In the genomic region with DNA sequence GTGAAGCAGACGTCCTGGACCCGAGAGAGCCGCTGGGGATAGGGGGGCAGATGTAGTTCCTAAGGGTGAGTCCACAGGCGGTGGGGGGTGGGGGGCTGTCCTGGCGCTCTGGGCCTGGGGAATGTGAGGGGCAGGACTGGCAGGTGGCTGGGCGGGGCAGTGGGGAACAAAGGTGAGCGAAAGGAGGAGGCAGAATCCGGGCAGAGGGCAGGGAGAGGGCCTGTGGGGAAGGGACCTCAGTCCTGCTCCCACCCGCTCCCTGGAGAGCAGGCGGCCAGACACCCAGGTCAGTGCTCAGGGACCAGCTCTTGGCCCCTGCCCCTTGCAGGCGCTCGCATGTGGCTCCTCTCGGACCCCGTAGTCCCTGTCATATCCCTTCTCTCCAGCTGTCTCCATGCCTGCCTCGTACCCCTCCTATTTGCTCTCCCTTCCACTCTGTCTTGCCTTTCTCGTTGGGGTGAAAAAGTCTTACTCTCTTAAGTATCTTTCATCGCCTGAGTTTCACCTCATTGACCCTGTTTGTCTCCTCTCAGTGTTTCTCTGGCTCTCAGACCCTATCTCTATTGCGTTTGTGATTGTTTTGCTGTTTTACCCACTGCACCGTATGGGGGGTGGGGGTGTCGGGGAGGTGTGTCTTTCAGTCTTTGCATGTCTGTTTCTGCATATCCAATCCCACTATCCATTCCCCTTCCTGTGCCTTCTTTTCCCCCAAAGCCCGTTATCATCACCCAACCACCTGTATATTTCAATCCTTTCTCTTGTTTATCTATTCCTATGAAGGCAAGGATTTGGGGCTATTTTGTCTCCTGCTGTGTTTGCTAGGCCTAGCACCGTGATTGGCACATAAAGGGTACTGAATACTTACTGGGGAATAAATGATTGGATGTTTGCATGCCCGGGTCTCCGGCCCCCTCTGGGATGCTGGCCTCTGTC, we compare ENCODE assay signal across 8 cellular contexts. TPM values are rescaled to one million over a fixed set of nuclear protein-coding genes. Genes with fewer than 3 reads are reported as not detected.
A peak's percentile ranks its signal among the peaks of the same experiment; 100 is the strongest.
DNase-seq lines count a peak whose midpoint lies in the region; ATAC-seq and TF ChIP-seq lines count a peak whose summit lies in the region.

No MANE protein-coding gene starts in this region.

- H3K27ac ChIP-seq in thoracic aorta, result peak overlapping the region; percentile 63 to 80

- H3K4me1 Mint-ChIP-seq in activated CD8-positive, alpha-beta memory T cell treated with anti-CD3 and anti-CD28 coated beads, Interleukin-2, amount 10 ng/mL, durations not matched to agents 7 days and 5 days, result peaks cover 53% of the 10 kb centered on the region
- peaks cover 35% of the 10 kb centered on the region for H3K4me1 Mint-ChIP-seq in activated naive CD8-positive, alpha-beta T cell treated with anti-CD3 and anti-CD28 coated beads for 36 hours

- H3K27ac Mint-ChIP-seq in activated CD8-positive, alpha-beta memory T cell treated with anti-CD3 and anti-CD28 coated beads, Interleukin-2, amount 10 ng/mL, durations not matched to agents 7 days and 5 days, result peak overlapping the region; percentile 89
- H3K27ac Mint-ChIP-seq in activated naive CD8-positive, alpha-beta T cell treated with anti-CD3 and anti-CD28 coated beads for 36 hours, result peak overlapping the region; percentile 93

- H3K27me3 Mint-ChIP-seq in activated CD8-positive, alpha-beta memory T cell treated with anti-CD3 and anti-CD28 coated beads, Interleukin-2, amount 10 ng/mL, durations not matched to agents 7 days and 5 days, result no peaks in the 10 kb centered on the region
- H3K27me3 Mint-ChIP-seq in activated naive CD8-positive, alpha-beta T cell treated with anti-CD3 and anti-CD28 coated beads for 36 hours, result no peaks in the 10 kb centered on the region

- no peak for ATAC-seq in activated CD8-positive, alpha-beta memory T cell treated with anti-CD3 and anti-CD28 coated beads, Interleukin-2, amount 10 ng/mL, durations not matched to agents 7 days and 5 days
- ATAC-seq in left colon, result peak; percentile 60
- ATAC-seq in thoracic aorta (ENCODE audit: insufficient number of reproducible peaks, low FRiP score, low read depth), result no peak

- peaks cover 22% of the 10 kb centered on the region for H3K36me3 Mint-ChIP-seq in activated CD8-positive, alpha-beta memory T cell treated with anti-CD3 and anti-CD28 coated beads, Interleukin-2, amount 10 ng/mL, durations not matched to agents 7 days and 5 days
- H3K36me3 Mint-ChIP-seq in activated naive CD8-positive, alpha-beta T cell treated with anti-CD3 and anti-CD28 coated beads for 36 hours, result peaks cover 19% of the 10 kb centered on the region

- peak overlapping the region; percentile 82 for H3K4me3 ChIP-seq in thoracic aorta

- no peak for TF ChIP-seq CTCF in thoracic aorta (IDR thresholded peaks at IDR 0.05)

- no peaks in the 10 kb centered on the region for H3K9me3 Mint-ChIP-seq in activated CD8-positive, alpha-beta memory T cell treated with anti-CD3 and anti-CD28 coated beads, Interleukin-2, amount 10 ng/mL, durations not matched to agents 7 days and 5 days (ENCODE audit: low read depth)
- no peaks in the 10 kb centered on the region for H3K9me3 Mint-ChIP-seq in activated naive CD8-positive, alpha-beta T cell treated with anti-CD3 and anti-CD28 coated beads for 36 hours

- H3K9me3 ChIP-seq in thoracic aorta, result no peaks in the 10 kb centered on the region

- no peaks in the 10 kb centered on the region for H3K27me3 ChIP-seq in thoracic aorta (replicated peaks; ENCODE audit: insufficient read depth)

- intact Hi-C loops in left colon (cut with DNase I, micrococcal nuclease), result no loop called here

- peak overlapping the region; percentile 75 for H3K4me3 Mint-ChIP-seq in activated CD8-positive, alpha-beta memory T cell treated with anti-CD3 and anti-CD28 coated beads, Interleukin-2, amount 10 ng/mL, durations not matched to agents 7 days and 5 days
- H3K4me3 Mint-ChIP-seq in activated naive CD8-positive, alpha-beta T cell treated with anti-CD3 and anti-CD28 coated beads for 36 hours, result peak overlapping the region; percentile 85

- H3K36me3 ChIP-seq in thoracic aorta, result peaks cover 3% of the 10 kb centered on the region

- H3K4me1 ChIP-seq in thoracic aorta (ENCODE audit: control insufficient read depth in 1 of 2, low read depth in 2 of 2), result peaks cover 24 to 40% of the 10 kb centered on the region in 2 donors

- CTCF ChIA-PET in activated CD8-positive, alpha-beta memory T cell treated with anti-CD3 and anti-CD28 coated beads, Interleukin-2, amount 10 ng/mL, durations not matched to agents 7 days and 5 days (lab: Charles Lee), result interaction anchor here (1.7 kb wide), 1 partner anchor 8 kb away, joined by 5 read pairs; no protein-coding TSS in a partner anchor

- DNase-seq in activated CD8-positive, alpha-beta memory T cell treated with anti-CD3 and anti-CD28 coated beads, Interleukin-2, amount 10 ng/mL, durations not matched to agents 7 days and 5 days, result no peak
- DNase-seq in activated CD8-positive, alpha-beta memory T cell treated with anti-CD3 and anti-CD28 coated beads, Interleukin-2, amount 50 U/mL, for 48 hours, result no peak
- DNase-seq in activated naive CD8-positive, alpha-beta T cell treated with anti-CD3 and anti-CD28 coated beads for 36 hours, result no peak
- DNase-seq in left colon, result peak; percentile 80 to 84
- DNase-seq in thoracic aorta (ENCODE audit: low spot score), result no peak
- DNase-seq in Kasumi-1 (lab: John Stamatoyannopoulos, UW), result no peak
- DNase-seq in T-helper 9 cell, result no peak
- DNase-seq in DMS79 treated with DMSO at 0.1 percent for 48 hours (lab: John Stamatoyannopoulos, UW), result no peak

RNA-seq across cellular contexts. Expression of a gene that starts 5.8 kb away (rescaled TPM):
- total RNA-seq in activated CD8-positive, alpha-beta memory T cell treated with anti-CD3 and anti-CD28 coated beads, Interleukin-2, amount 10 ng/mL, durations not matched to agents 7 days and 5 days, result 10 to 100 TPM; 37.3 to 43.4 TPM
- 10 to 100 TPM; 36.7 to 40.8 TPM for total RNA-seq in activated naive CD8-positive, alpha-beta T cell treated with anti-CD3 and anti-CD28 coated beads for 36 hours
- 10 to 100 TPM; 45.1 to 51.0 TPM for total RNA-seq in left colon
- 10 to 100 TPM; 16.2 to 49.0 TPM for total RNA-seq in thoracic aorta

RNA-seq across cellular contexts. Expression of a gene that starts 6.1 kb away (rescaled TPM):
- total RNA-seq in activated CD8-positive, alpha-beta memory T cell treated with anti-CD3 and anti-CD28 coated beads, Interleukin-2, amount 10 ng/mL, durations not matched to agents 7 days and 5 days, result 1,000 to 10,000 TPM; 1,413 to 1,465 TPM
- 1,000 to 10,000 TPM; 1,968 to 2,008 TPM for total RNA-seq in activated naive CD8-positive, alpha-beta T cell treated with anti-CD3 and anti-CD28 coated beads for 36 hours
- total RNA-seq in left colon (1,000 to 10,000 TPM; 1,328 to 1,333 TPM), thoracic aorta (1,000 to 10,000 TPM; 1,120 to 1,389 TPM)

RNA-seq across cellular contexts. Expression of a gene that starts 10.2 kb away (rescaled TPM):
- 1 to 10 TPM; 2.8 to 4.1 TPM for total RNA-seq in activated CD8-positive, alpha-beta memory T cell treated with anti-CD3 and anti-CD28 coated beads, Interleukin-2, amount 10 ng/mL, durations not matched to agents 7 days and 5 days
- total RNA-seq in activated naive CD8-positive, alpha-beta T cell treated with anti-CD3 and anti-CD28 coated beads for 36 hours, result 1 to 10 TPM; 4.4 TPM
- total RNA-seq in left colon, result 100 to 1,000 TPM; 180 to 247 TPM
- 1 to 10 TPM in 1 of 2 donors, not detected in 1; 2.0 TPM for total RNA-seq in thoracic aorta

RNA-seq across cellular contexts. Expression of a gene that starts 12.1 kb away (rescaled TPM):
- total RNA-seq in activated CD8-positive, alpha-beta memory T cell treated with anti-CD3 and anti-CD28 coated beads, Interleukin-2, amount 10 ng/mL, durations not matched to agents 7 days and 5 days, result 10 to 100 TPM; 11.3 to 18.0 TPM
- total RNA-seq in activated naive CD8-positive, alpha-beta T cell treated with anti-CD3 and anti-CD28 coated beads for 36 hours, result 10 to 100 TPM in 1 of 2 experiments, 1 to 10 TPM in 1; 9.3 to 10.1 TPM
- 10 to 100 TPM in 1 of 2 donors, 1 to 10 TPM in 1; 6.9 to 14.6 TPM for total RNA-seq in left colon
- 10 to 100 TPM in 1 of 2 donors, 1 to 10 TPM in 1; 3.9 to 15.0 TPM for total RNA-seq in thoracic aorta

RNA-seq across cellular contexts. Expression of a gene that starts 18.5 kb away (rescaled TPM):
- not detected for total RNA-seq in activated CD8-positive, alpha-beta memory T cell treated with anti-CD3 and anti-CD28 coated beads, Interleukin-2, amount 10 ng/mL, durations not matched to agents 7 days and 5 days
- total RNA-seq in activated naive CD8-positive, alpha-beta T cell treated with anti-CD3 and anti-CD28 coated beads for 36 hours, result not detected
- total RNA-seq in left colon, result not detected
- not detected for total RNA-seq in thoracic aorta

Comparison
In these comparisons a context has a peak if more than half of its experiments do, and no peak if none do; other contexts are left out.
1. DNase-seq: peak in left colon (2 of 2); none in activated CD8-positive, alpha-beta memory T cell treated with anti-CD3 and anti-CD28 coated beads, Interleukin-2, amount 10 ng/mL, durations not matched to agents 7 days and 5 days (single experiment), activated CD8-positive, alpha-beta memory T cell treated with anti-CD3 and anti-CD28 coated beads, Interleukin-2, amount 50 U/mL, for 48 hours (single experiment), activated naive CD8-positive, alpha-beta T cell treated with anti-CD3 and anti-CD28 coated beads for 36 hours (single experiment), thoracic aorta (single experiment), Kasumi-1 (0 of 2), T-helper 9 cell (single experiment) and DMS79 treated with DMSO at 0.1 percent for 48 hours (single experiment).
2. RNA of a gene that starts 10.2 kb away (total RNA-seq): 180 to 247 TPM in left colon; 4.4 TPM in activated naive CD8-positive, alpha-beta T cell treated with anti-CD3 and anti-CD28 coated beads for 36 hours, 2.8 to 4.1 TPM in activated CD8-positive, alpha-beta memory T cell treated with anti-CD3 and anti-CD28 coated beads, Interleukin-2, amount 10 ng/mL, durations not matched to agents 7 days and 5 days and 2.0 TPM in thoracic aorta; every median in the first group is over 10 times any median in the second.